9 cellular contexts compared by ENCODE assay signal in genomic region chr6:123380257-123380656, GRCh38.
DNase-seq lines count a peak whose midpoint lies in the region; ATAC-seq and TF ChIP-seq lines count a peak whose summit lies in the region.
"Had no signal": no experiment of that assay in that cellular context is flagged by ENCODE, and none has a peak within 500 bp of the region (broad histone marks: within the 10 kb centered on the region; RNA-seq: fewer than 3 reads in every experiment).

No MANE protein-coding gene starts in this region.

- H3K36me3 ChIP-seq in endodermal cell (ENCODE audit: control insufficient read depth, insufficient read depth, low read length): no peaks in the 10 kb centered on the region
- no peaks in the 10 kb centered on the region for H3K36me3 ChIP-seq in ovary

- H3K4me3 ChIP-seq in endodermal cell (ENCODE audit: low read length) (no peak overlapping the region), ovary (no peak overlapping the region)

- no peaks in the 10 kb centered on the region for H3K4me1 Mint-ChIP-seq in endodermal cell

- H3K36me3 Mint-ChIP-seq in endodermal cell (ENCODE audit: low read depth): no peaks in the 10 kb centered on the region

- H3K9me3 Mint-ChIP-seq in endodermal cell: no peaks in the 10 kb centered on the region

- TF ChIP-seq EP300 in ovary (IDR thresholded peaks at IDR 0.05): no peak

- no peak for TF ChIP-seq POLR2A in ovary (IDR thresholded peaks at IDR 0.05)

- intact Hi-C loops in ovary (cut with DNase I): no loop called here

- ATAC-seq in HG02885 (IDR thresholded peaks at IDR 0.05; ENCODE audit: poor library complexity, unreplicated experiment) (peak; percentile 72), HG02840 (IDR thresholded peaks at IDR 0.05; ENCODE audit: low FRiP score, unreplicated experiment) (no peak)
- no peak for ATAC-seq in stimulated activated naive CD8-positive, alpha-beta T cell treated with anti-CD3 and anti-CD28 coated beads, Interleukin-15, Interleukin-2, amounts not matched to agents 100 U/mL and 50 U/mL, for 24 hours

- DNase-seq in CMK (ENCODE audit: low read depth): peak; percentile 20
- DNase-seq in NCI-H446 (lab: John Stamatoyannopoulos, UW): peak; percentile 61 to 79
- DNase-seq in endodermal cell: peak; percentile 52
- DNase-seq in renal cortical epithelial cell (ENCODE audit: low read depth): peak; percentile 23
- DNase-seq in stimulated activated naive CD8-positive, alpha-beta T cell treated with anti-CD3 and anti-CD28 coated beads, Interleukin-15, Interleukin-2, amounts not matched to agents 100 U/mL and 50 U/mL, for 24 hours: no peak
- no peak for DNase-seq in ovary
- DNase-seq: right cardiac atrium had no signal

- no peak overlapping the region for H3K27ac ChIP-seq in endodermal cell (ENCODE audit: low read depth, low read length)
- H3K27ac ChIP-seq in ovary: no peak overlapping the region

- H3K27me3 Mint-ChIP-seq in endodermal cell (ENCODE audit: insufficient read depth): no peaks in the 10 kb centered on the region

- no peak overlapping the region for H3K9ac ChIP-seq in endodermal cell (ENCODE audit: extremely low read depth, low read length, poor library complexity, severe bottlenecking)

- no peaks in the 10 kb centered on the region for H3K4me1 ChIP-seq in endodermal cell (ENCODE audit: control insufficient read depth, insufficient read depth, low read length)
- no peaks in the 10 kb centered on the region for H3K4me1 ChIP-seq in ovary (ENCODE audit: insufficient read depth)

- no peaks in the 10 kb centered on the region for H3K9me3 ChIP-seq in endodermal cell (ENCODE audit: control insufficient read depth, low read length)
- no peaks in the 10 kb centered on the region for H3K9me3 ChIP-seq in ovary

- TF ChIP-seq CTCF in endodermal cell (conservative IDR thresholded peaks at IDR 0.05) (peak; percentile 75), ovary (IDR thresholded peaks at IDR 0.05) (no peak)

- H3K27me3 ChIP-seq in endodermal cell (ENCODE audit: control insufficient read depth, insufficient read depth, low read length, poor library complexity, severe bottlenecking) (no peaks in the 10 kb centered on the region), ovary (no peaks in the 10 kb centered on the region)

- H3K27ac Mint-ChIP-seq in endodermal cell: no peak overlapping the region

- no peak overlapping the region for H3K4me3 Mint-ChIP-seq in endodermal cell

- WGBS in endodermal cell (ENCODE audit: insufficient coverage in 1 of 2, insufficient read length in 1 of 2), 2 experiments: 58 to 63% methylated on average over 2 to 5 of the region's 5 CpGs
- 8 to 22% (median 14%) methylated on average over 5 of the region's 5 CpGs for WGBS in ovary, 3 donors

Comparison
In these comparisons a context has a peak if more than half of its experiments do, and no peak if none do; other contexts are left out.
1. DNase-seq: peak in CMK (single experiment), NCI-H446 (2 of 2), endodermal cell (single experiment) and renal cortical epithelial cell (single experiment); none in stimulated activated naive CD8-positive, alpha-beta T cell treated with anti-CD3 and anti-CD28 coated beads, Interleukin-15, Interleukin-2, amounts not matched to agents 100 U/mL and 50 U/mL, for 24 hours (single experiment) and ovary (0 of 5).